Comparison of ENCODE assay signal across 11 cellular contexts in genomic region chr3:58175429-58176184, GRCh38. TPM values are rescaled to one million over a fixed set of nuclear protein-coding genes. Genes with fewer than 3 reads are reported as not detected.
DNase-seq lines count a peak whose midpoint lies in the region; ATAC-seq and TF ChIP-seq lines count a peak whose summit lies in the region.
"Had no signal": no experiment of that assay in that cellular context is flagged by ENCODE, and none has a peak within 500 bp of the region (broad histone marks: within the 10 kb centered on the region; RNA-seq: fewer than 3 reads in every experiment).

No MANE protein-coding gene starts in this region.

- peaks cover 36% of the 10 kb centered on the region for H3K36me3 Mint-ChIP-seq in Calu3 (ENCODE audit: insufficient read depth, unreplicated experiment)
- peaks cover 2% of the 10 kb centered on the region for H3K36me3 Mint-ChIP-seq in activated T-cell treated with anti-CD3 and anti-CD28 coated beads, Interleukin-2, amount 50 U/mL, for 4 hours (ENCODE audit: insufficient read depth)
- H3K36me3 Mint-ChIP-seq in nephron progenitor cell (ENCODE audit: low read depth) = peaks cover 14% of the 10 kb centered on the region

- H3K36me3 ChIP-seq in mucosa of rectum (ENCODE audit: control insufficient read depth in 2 of 2, insufficient read depth in 2 of 2, low read length in 2 of 2) = peaks cover 8 to 10% of the 10 kb centered on the region in 2 donors
- H3K36me3 ChIP-seq: neutrophil had no signal

- TF ChIP-seq POLR2A in erythroblast (IDR thresholded peaks at IDR 0.05; ENCODE audit: low read length) = no peak

- peak overlapping the region; percentile 39 for H3K27ac Mint-ChIP-seq in Calu3 (ENCODE audit: unreplicated experiment)
- no peak overlapping the region for H3K27ac Mint-ChIP-seq in nephron progenitor cell

- peak overlapping the region; percentile 46 to 59 for H3K4me3 ChIP-seq in mucosa of rectum (ENCODE audit: low read length in 2 of 2)

- H3K9ac ChIP-seq in mucosa of rectum (ENCODE audit: low read depth in 1 of 2, low read length in 2 of 2) = peak overlapping the region; percentile 43 to 50

- TSS peak; percentile 6 for BruUV-seq in Calu3 (replicated peaks; lab: Mats Ljungman, UMichigan)

- DNase-seq in Calu3 (peak; percentile 41), OCI-M1 (lab: John Stamatoyannopoulos, UW) (peak; percentile 64), erythroblast (lab: John Stamatoyannopoulos, UW) (peak; percentile 20 to 52), ecto neural progenitor cell (ENCODE audit: low spot score) (no peak), NCI-H2196 (lab: John Stamatoyannopoulos, UW; ENCODE audit: unreplicated experiment) (no peak), nephron progenitor cell (no peak)
- no peak for DNase-seq in activated T-cell treated with anti-CD3 and anti-CD28 coated beads, Interleukin-2, amount 50 U/mL, for 4 hours
- DNase-seq: activated CD4-positive, alpha-beta T cell treated with anti-CD3 and anti-CD28 coated beads, Interleukin-2, amount 50 U/mL, for 4 hours; NCI-H748 treated with DMSO at 0.1 percent for 48 hours had no signal

- H3K27me3 Mint-ChIP-seq in Calu3 (ENCODE audit: unreplicated experiment) (no peaks in the 10 kb centered on the region), nephron progenitor cell (ENCODE audit: low read depth, poor library complexity) (peaks cover 18% of the 10 kb centered on the region)
- H3K27me3 Mint-ChIP-seq in activated T-cell treated with anti-CD3 and anti-CD28 coated beads, Interleukin-2, amount 50 U/mL, for 4 hours (ENCODE audit: low read depth) = no peaks in the 10 kb centered on the region

- no peaks in the 10 kb centered on the region for H3K27me3 ChIP-seq in mucosa of rectum (ENCODE audit: control insufficient read depth in 2 of 2, insufficient read depth in 2 of 2, low read length in 2 of 2)

- H3K27ac ChIP-seq in mucosa of rectum (ENCODE audit: low read depth in 2 of 2, low read length in 2 of 2) = peak overlapping the region; percentile 72 to 81
- H3K27ac ChIP-seq: neutrophil had no signal

- TF ChIP-seq CTCF in Calu3 (IDR thresholded peaks at IDR 0.05; ENCODE audit: unreplicated experiment) (no peak), nephron progenitor cell (IDR thresholded peaks at IDR 0.05) (no peak)

- H3K4me1 Mint-ChIP-seq in Calu3 (ENCODE audit: low read depth, unreplicated experiment) = peaks cover 56% of the 10 kb centered on the region
- peaks cover 11% of the 10 kb centered on the region for H3K4me1 Mint-ChIP-seq in activated T-cell treated with anti-CD3 and anti-CD28 coated beads, Interleukin-2, amount 50 U/mL, for 4 hours (ENCODE audit: low read depth)
- H3K4me1 Mint-ChIP-seq in nephron progenitor cell = peaks cover 29% of the 10 kb centered on the region

- H3K9me3 Mint-ChIP-seq in Calu3 (ENCODE audit: low read depth, unreplicated experiment) (no peaks in the 10 kb centered on the region), nephron progenitor cell (no peaks in the 10 kb centered on the region)
- H3K9me3 Mint-ChIP-seq in activated T-cell treated with anti-CD3 and anti-CD28 coated beads, Interleukin-2, amount 50 U/mL, for 4 hours = no peaks in the 10 kb centered on the region

- no peak for ATAC-seq in activated T-cell treated with anti-CD3 and anti-CD28 coated beads, Interleukin-2, amount 50 U/mL, for 4 hours

- H3K4me1 ChIP-seq in mucosa of rectum (ENCODE audit: control insufficient read depth in 2 of 2, insufficient read depth in 2 of 2, low read length in 2 of 2) = peaks cover 49 to 55% of the 10 kb centered on the region in 2 donors

- intact Hi-C loops in Calu3 (cut with micrococcal nuclease; ENCODE audit: unreplicated experiment) = loop anchor here (2.0 kb wide), 1 partner anchor 165 kb away; no protein-coding TSS in a partner anchor

- H3K4me3 Mint-ChIP-seq in Calu3 (ENCODE audit: low read depth, unreplicated experiment) (no peak overlapping the region), nephron progenitor cell (no peak overlapping the region)
- H3K4me3 Mint-ChIP-seq in activated T-cell treated with anti-CD3 and anti-CD28 coated beads, Interleukin-2, amount 50 U/mL, for 4 hours = no peak overlapping the region

- H3K9me3 ChIP-seq in mucosa of rectum (ENCODE audit: control insufficient read depth in 2 of 2, low read length in 2 of 2) = no peaks in the 10 kb centered on the region
- H3K9me3 ChIP-seq: neutrophil had no signal

- CTCF ChIA-PET in Calu3 (lab: Charles Lee) = interaction anchor here (0.6 to 0.8 kb wide), 2 partner anchors 42 to 131 kb away, joined by 3 read pairs; partner anchors contain the start of genes HTD2 and RPP14

RNA-seq across cellular contexts. Expression of gene DNASE1L3, which starts 35.2 kb away (rescaled TPM):
- not detected in 2 replicates for total RNA-seq in Calu3 (2022)
- total RNA-seq in activated T-cell treated with anti-CD3 and anti-CD28 coated beads, Interleukin-2, amount 50 U/mL, for 4 hours = not detected

Comparison
In these comparisons a context has a peak if more than half of its experiments do, and no peak if none do; other contexts are left out.
1. DNase-seq: peak in Calu3 (single experiment), OCI-M1 (single experiment) and erythroblast (2 of 2); none in ecto neural progenitor cell (single experiment), NCI-H2196 (single experiment), activated T-cell treated with anti-CD3 and anti-CD28 coated beads, Interleukin-2, amount 50 U/mL, for 4 hours (single experiment) and nephron progenitor cell (single experiment).